In genomic region chr5:127063236-127063913, GRCh38 we compare ENCODE assay signal across 24 cellular contexts. TPM values are rescaled to one million over a fixed set of nuclear protein-coding genes. Genes with fewer than 3 reads are reported as not detected.
DNase-seq lines count a peak whose midpoint lies in the region; ATAC-seq, FAIRE-seq and TF ChIP-seq lines count a peak whose summit lies in the region.
"Had no signal": no experiment of that assay in that cellular context is flagged by ENCODE, and none has a peak within 500 bp of the region (broad histone marks: within the 10 kb centered on the region; RNA-seq: fewer than 3 reads in every experiment).

No MANE protein-coding gene starts in this region.

- no peak overlapping the region for H3K27ac Mint-ChIP-seq in T-cell
- H3K27ac Mint-ChIP-seq: CD14-positive monocyte; CD4-positive, alpha-beta memory T cell; CD4-positive, CD25-positive, alpha-beta regulatory T cell; CD8-positive, alpha-beta memory T cell had no signal

- H3K18ac ChIP-seq in mesendoderm (ENCODE audit: low read length) = no peak overlapping the region

- H3K27me3 ChIP-seq in HepG2 (ENCODE audit: control insufficient read depth in 1 of 2, insufficient read depth in 2 of 2, low read length in 2 of 2) (no peaks in the 10 kb centered on the region), right lobe of liver (no peaks in the 10 kb centered on the region), K562 (ENCODE audit: control insufficient read depth in 2 of 2, insufficient read depth in 2 of 2, low read length in 2 of 2) (no peaks in the 10 kb centered on the region), mesendoderm (ENCODE audit: insufficient read depth, low read length, poor library complexity) (no peaks in the 10 kb centered on the region)
- H3K27me3 ChIP-seq: BE2C, BLaER1 had no signal

- H2AFZ ChIP-seq in HepG2 (ENCODE audit: low read length) (no peak overlapping the region), K562 (ENCODE audit: low read depth, low read length) (no peak overlapping the region)

- H3K79me1 ChIP-seq in mesendoderm (ENCODE audit: low read length) = no peaks in the 10 kb centered on the region

- H3K4ac ChIP-seq in mesendoderm (ENCODE audit: low read depth, low read length) = no peak overlapping the region

- 55% methylated on average over 2 of the region's 2 CpGs for WGBS in HepG2 (ENCODE audit: low lambda C conversion rate)
- WGBS in right lobe of liver (ENCODE audit: insufficient coverage, low coverage, low lambda C conversion rate, missing lambda C conversion rate) = 72% methylated on average over 2 of the region's 2 CpGs
- 4% methylated on average over 2 of the region's 2 CpGs for WGBS in K562 (ENCODE audit: insufficient coverage, low coverage, missing lambda C conversion rate)
- no CpG with 5 or more reads among the region's 2 CpGs for WGBS in mesendoderm (ENCODE audit: extremely low coverage, insufficient coverage, low lambda C conversion rate)

- no peaks in the 10 kb centered on the region for H3K27me3 Mint-ChIP-seq in T-cell
- H3K27me3 Mint-ChIP-seq: CD4-positive, alpha-beta memory T cell; CD4-positive, CD25-positive, alpha-beta regulatory T cell; CD8-positive, alpha-beta memory T cell had no signal

- intact Hi-C loops in HepG2 (cut with micrococcal nuclease; ENCODE audit: unreplicated experiment) = no loop called here
- intact Hi-C loops in right lobe of liver (cut with DNase I) = no loop called here
- intact Hi-C loops in K562 (cut with micrococcal nuclease) = no loop called here

- no peak overlapping the region for H4K5ac ChIP-seq in mesendoderm (ENCODE audit: low read length)

- TF ChIP-seq EP300 in HepG2 (IDR thresholded peaks at IDR 0.05; ENCODE audit: low read depth in 2 of 2, low read length in 2 of 2) (no peak), HepG2 (CRISPR knock-in tag; IDR thresholded peaks at IDR 0.05; ENCODE audit: borderline replicate concordance) (no peak), K562 (IDR thresholded peaks at IDR 0.05; ENCODE audit: low read length) (no peak)

- POLR2A ChIA-PET in HepG2 (lab: Yijun Ruan, JAX) (interaction anchor here (1.8 kb wide), 1 partner anchor 9 kb away, joined by 9 read pairs; the partner anchor contains the start of gene C5orf63), K562 (lab: Yijun Ruan, JAX) (interaction anchor here (1.3 kb wide), 1 partner anchor 22 kb away, joined by 3 read pairs; no protein-coding TSS in a partner anchor), T-cell (lab: Charles Lee) (no interaction called here)

- ATAC-seq in HepG2 = no peak
- ATAC-seq in right lobe of liver = no peak
- ATAC-seq in K562 = no peak
- ATAC-seq in T-cell (replicated peaks in 1 of 4) = no peak
- ATAC-seq in HG03439 (IDR thresholded peaks at IDR 0.05; ENCODE audit: unreplicated experiment) = no peak

- H3K79me2 ChIP-seq in HepG2 (ENCODE audit: insufficient read depth, low read length) (no peaks in the 10 kb centered on the region), K562 (ENCODE audit: control insufficient read depth, insufficient read depth, low read length) (no peaks in the 10 kb centered on the region), mesendoderm (ENCODE audit: control insufficient read depth, insufficient read depth, low read length) (no peaks in the 10 kb centered on the region)

- H4K8ac ChIP-seq in mesendoderm (ENCODE audit: low read depth, low read length) = no peak overlapping the region

- CTCF ChIA-PET in HepG2 (lab: Yijun Ruan, JAX; ENCODE audit: low intra/inter-chr PET ratio, low total read pairs) = no interaction called here
- CTCF ChIA-PET in K562 (lab: Yijun Ruan, JAX; ENCODE audit: low intra/inter-chr PET ratio) = no interaction called here
- CTCF ChIA-PET in T-cell (lab: Charles Lee) = interaction anchor here (0.5 to 1.4 kb wide), 3 partner anchors 9 to 404 kb away, joined by 3 to 9 read pairs (median 5); partner anchors contain the start of gene C5orf63 (in 1 of the 2)

- no peaks in the 10 kb centered on the region for H3K9me3 Mint-ChIP-seq in T-cell
- H3K9me3 Mint-ChIP-seq: CD14-positive monocyte; CD4-positive, CD25-positive, alpha-beta regulatory T cell; CD8-positive, alpha-beta memory T cell had no signal

- H3K4me2 ChIP-seq in HepG2 (ENCODE audit: low read depth, low read length) (no peak overlapping the region), K562 (ENCODE audit: insufficient read depth, low read length) (no peak overlapping the region), mesendoderm (ENCODE audit: low read length) (no peak overlapping the region)
- H3K4me2 ChIP-seq: BLaER1 had no signal

- TF ChIP-seq RAD21 in HepG2 (CRISPR knock-in tag; IDR thresholded peaks at IDR 0.05) (no peak), K562 (CRISPR knock-in tag; conservative IDR thresholded peaks at IDR 0.05 in 1 of 2, IDR thresholded peaks at IDR 0.05 in 1 of 2) (no peak)

- H3K4me1 ChIP-seq in HepG2 (ENCODE audit: insufficient read depth, low read length) = no peaks in the 10 kb centered on the region
- no peaks in the 10 kb centered on the region for H3K4me1 ChIP-seq in right lobe of liver
- H3K4me1 ChIP-seq in K562 (replicated peaks in 1 of 2; ENCODE audit: control insufficient read depth in 2 of 2, insufficient read depth in 2 of 2, low read length in 2 of 2) = no peaks in the 10 kb centered on the region; a peak in 1 of 5 replicates
- H3K4me1 ChIP-seq in mesendoderm (ENCODE audit: control insufficient read depth, low read depth, low read length) = no peaks in the 10 kb centered on the region
- H3K4me1 ChIP-seq: BE2C had no signal

- DNase-seq in HepG2 (ENCODE audit: low spot score) = no peak
- DNase-seq in right lobe of liver = no peak
- DNase-seq in K562 (ENCODE audit: extremely low read depth in 1 of 4, low spot score in 3 of 4) = no peak
- DNase-seq in mesendoderm = no peak
- peak; percentile 65 for DNase-seq in retina
- DNase-seq in T-cell = no peak
- no peak for DNase-seq in hippocampal formation (lab: John Stamatoyannopoulos, UW)
- DNase-seq: ACHN; BE2C; CD4-positive, alpha-beta memory T cell; CD4-positive, CD25-positive, alpha-beta regulatory T cell; CD8-positive, alpha-beta memory T cell; COR-L47; DMS 273 treated with DMSO at 0.1 percent for 48 hours; DMS153; DMS53; DMS79 treated with DMSO at 0.1 percent for 48 hours; GF-D8 had no signal

- BruUV-seq in HepG2 (replicated peaks; lab: Mats Ljungman, UMichigan) (no TSS peak), K562 (replicated peaks; lab: Mats Ljungman, UMichigan) (no TSS peak)

- H3K9ac ChIP-seq in HepG2 (ENCODE audit: insufficient read depth, low read depth, low read length) (no peak overlapping the region), K562 (ENCODE audit: insufficient read depth in 1 of 2, low read depth in 2 of 2, low read length in 2 of 2) (no peak overlapping the region), mesendoderm (ENCODE audit: low read length) (no peak overlapping the region)
- H3K9ac ChIP-seq: BLaER1 had no signal

- no peak overlapping the region for H2AK5ac ChIP-seq in mesendoderm (ENCODE audit: low read length)

- no peak overlapping the region for H3K27ac ChIP-seq in HepG2 (ENCODE audit: extremely low read length, insufficient read depth, low read length)
- no peak overlapping the region for H3K27ac ChIP-seq in right lobe of liver
- H3K27ac ChIP-seq in K562 (ENCODE audit: extremely low read depth, low read depth, low read length) = no peak overlapping the region
- H3K27ac ChIP-seq in mesendoderm (ENCODE audit: low read depth, low read length) = no peak overlapping the region
- H3K27ac ChIP-seq: 22Rv1, BLaER1 had no signal

- peak overlapping the region; percentile 19 for H2BK15ac ChIP-seq in mesendoderm (replicated peaks; ENCODE audit: low read depth)

- in situ Hi-C loops in HepG2 (cut with HindIII; ENCODE audit: extremely low pct_ligation_motif_present, low pct_unique_long_range_greater_than_20kb) (no loop called here), K562 (cut with MboI) (no loop called here)

- H3K56ac ChIP-seq in mesendoderm (ENCODE audit: low read length) = no peak overlapping the region

- peaks cover 15% of the 10 kb centered on the region for H3K36me3 Mint-ChIP-seq in T-cell
- H3K36me3 Mint-ChIP-seq: CD14-positive monocyte had no signal

- H3K4me3 ChIP-seq in HepG2 (replicated peaks in 1 of 3; ENCODE audit: insufficient read depth in 1 of 3, low read depth in 2 of 3, low read length in 3 of 3) (no peak overlapping the region), right lobe of liver (no peak overlapping the region), K562 (no peak overlapping the region), mesendoderm (ENCODE audit: low read length) (no peak overlapping the region)
- H3K4me3 ChIP-seq: BLaER1 had no signal

- H3K36me3 ChIP-seq in HepG2 (replicated peaks in 1 of 2; ENCODE audit: control insufficient read depth in 1 of 2, insufficient read depth in 2 of 2, low read length in 2 of 2) = no peaks in the 10 kb centered on the region
- no peaks in the 10 kb centered on the region for H3K36me3 ChIP-seq in right lobe of liver
- H3K36me3 ChIP-seq in K562 (ENCODE audit: control insufficient read depth, insufficient read depth, low read length) = no peaks in the 10 kb centered on the region
- no peaks in the 10 kb centered on the region for H3K36me3 ChIP-seq in mesendoderm (ENCODE audit: control insufficient read depth, insufficient read depth, low read length)
- H3K36me3 ChIP-seq: BE2C, BLaER1 had no signal

- FAIRE-seq in HepG2 (lab: Jason Lieb, UNC) (no peak), K562 (lab: Jason Lieb, UNC) (no peak)
- FAIRE-seq: G401.6, GM19239 had no signal

- TF ChIP-seq POLR2A in HepG2 (IDR thresholded peaks at IDR 0.05; ENCODE audit: insufficient read depth in 1 of 2, low read depth in 2 of 2, low read length in 2 of 2) (no peak), right lobe of liver (IDR thresholded peaks at IDR 0.05) (no peak), K562 (conservative IDR thresholded peaks at IDR 0.05) (no peak)

- no peak overlapping the region for H2BK120ac ChIP-seq in mesendoderm (ENCODE audit: low read depth, low read length)

- H3K9me3 ChIP-seq in HepG2 (ENCODE audit: low read length) = no peaks in the 10 kb centered on the region
- H3K9me3 ChIP-seq in right lobe of liver = no peaks in the 10 kb centered on the region
- no peaks in the 10 kb centered on the region for H3K9me3 ChIP-seq in K562 (replicated peaks; ENCODE audit: control insufficient read depth, insufficient read depth, low read depth, low read length)
- H3K9me3 ChIP-seq: BE2C, BLaER1 had no signal

- H3K23ac ChIP-seq in mesendoderm (ENCODE audit: low read length) = no peak overlapping the region

- no peaks in the 10 kb centered on the region for H4K20me1 ChIP-seq in HepG2 (ENCODE audit: insufficient read depth, low read length)
- no peaks in the 10 kb centered on the region for H4K20me1 ChIP-seq in K562 (replicated peaks; ENCODE audit: control insufficient read depth, insufficient read depth, low read length)
- H4K20me1 ChIP-seq: BLaER1 had no signal

- no peak for TF ChIP-seq CTCF in HepG2 (CRISPR knock-in tag; IDR thresholded peaks at IDR 0.05)
- no peak for TF ChIP-seq CTCF in right lobe of liver (IDR thresholded peaks at IDR 0.05)
- no peak for TF ChIP-seq CTCF in K562 (IDR thresholded peaks at IDR 0.05 in 2 of 3, conservative IDR thresholded peaks at IDR 0.05 in 1 of 3; ENCODE audit: insufficient read depth in 2 of 3, low read depth in 1 of 3, low read length in 3 of 3)

- no peak overlapping the region for H3K4me3 Mint-ChIP-seq in T-cell
- H3K4me3 Mint-ChIP-seq: CD14-positive monocyte; CD4-positive, alpha-beta memory T cell; CD4-positive, CD25-positive, alpha-beta regulatory T cell; CD8-positive, alpha-beta memory T cell had no signal

- no peak overlapping the region for H2BK5ac ChIP-seq in mesendoderm (ENCODE audit: low read length)

- peaks cover 6 to 11% (median 9%) of the 10 kb centered on the region in 3 donors for H3K4me1 Mint-ChIP-seq in T-cell

- no peaks in the 10 kb centered on the region for H3K9me1 ChIP-seq in K562 (ENCODE audit: control insufficient read depth, insufficient read depth, low read length)

RNA-seq across cellular contexts. Expression of gene C5orf63, which starts 9.9 kb away (rescaled TPM):
- total RNA-seq in HepG2 (2016; rRNA removed; fragmentation: Illumina TruSeq; extraction: Trizol) (8.8 and 9.1 TPM in 2 replicates), right lobe of liver (1 to 10 TPM; 1.9 to 6.2 (median 3.7) TPM), K562 (2014; rRNA removed) (1.8 and 3.4 TPM in 2 replicates), K562 (2014; rRNA removed; fragmentation: Illumina TruSeq; extraction: Trizol) (6.2 and 7.5 TPM in 2 replicates), K562 (2015; rRNA removed; fragmentation: Illumina TruSeq; extraction: Trizol) (4.0 and 4.2 TPM in 2 replicates), K562 (2021) (5.5 and 6.6 TPM in 2 replicates), T-cell (10 to 100 TPM in 4 of 5 donors, 1 to 10 TPM in 1; 7.4 to 13.5 (median 11.5) TPM)
- 1.5 and 2.9 TPM in 2 replicates for total RNA-seq in HepG2 (2016; cell fraction: cytosol; rRNA removed; fragmentation: Illumina TruSeq; extraction: Trizol; ENCODE audit: low read depth)
- 10.5 and 11.2 TPM in 2 replicates for total RNA-seq in HepG2 (2016; cell fraction: insoluble cytoplasmic fraction; rRNA removed; fragmentation: Illumina TruSeq; extraction: Trizol)
- total RNA-seq in HepG2 (2016; cell fraction: membrane; rRNA removed; fragmentation: Illumina TruSeq; extraction: Trizol) = 3.2 and 3.3 TPM in 2 replicates
- total RNA-seq in HepG2 (2016; cell fraction: nucleus; rRNA removed; fragmentation: Illumina TruSeq; extraction: Trizol) = 13.7 and 20.9 TPM in 2 replicates
- polyA plus RNA-seq in HepG2 (2011; rRNA removed) (7.5 and 7.9 TPM in 2 replicates), K562 (2011; rRNA removed) (8.8 and 11.0 TPM in 2 replicates), K562 (2014; fragmentation: Illumina TruSeq; extraction: Trizol) (6.2 and 7.4 TPM in 2 replicates), K562 (2014; fragmentation: Nextera tagmentation; extraction: Ambion mirVana) (10 to 100 TPM; 21.4 to 24.6 TPM), K562 (2014; rRNA removed) (4.3 and 5.1 TPM in 2 replicates)
- polyA plus RNA-seq in HepG2 (2011; cell fraction: cytosol; rRNA removed) = 2.6 and 4.3 TPM in 2 replicates
- 11.9 and 18.3 TPM in 2 replicates for polyA plus RNA-seq in HepG2 (2011; cell fraction: nucleus; rRNA removed)
- 7.6 and 7.9 TPM in 2 replicates for polyA plus RNA-seq in HepG2 (2012)
- 3.0 and 3.2 TPM in 2 replicates for polyA plus RNA-seq in HepG2 (2016; cell fraction: cytosol; fragmentation: Illumina TruSeq; extraction: Trizol; ENCODE audit: low read depth)
- polyA plus RNA-seq in HepG2 (2016; cell fraction: insoluble cytoplasmic fraction; fragmentation: Illumina TruSeq; extraction: Trizol; ENCODE audit: low read depth) = 7.0 and 12.1 TPM in 2 replicates
- 2.3 and 2.4 TPM in 2 replicates for polyA plus RNA-seq in HepG2 (2016; cell fraction: membrane; fragmentation: Illumina TruSeq; extraction: Trizol; ENCODE audit: low read depth)
- polyA plus RNA-seq in HepG2 (2016; cell fraction: nucleus; fragmentation: Illumina TruSeq; extraction: Trizol; ENCODE audit: insufficient read depth, low read depth) = 14.0 TPM in 2 replicates
- polyA minus RNA-seq in HepG2 (2011; rRNA and poly(A)+ RNA removed; ENCODE audit: low replicate concordance) = 8.7 TPM in 1 of 2 replicates, not detected in the other
- 1.4 and 2.1 TPM in 2 replicates for polyA minus RNA-seq in HepG2 (2011; cell fraction: cytosol; rRNA and poly(A)+ RNA removed)
- polyA minus RNA-seq in HepG2 (2011; cell fraction: nucleus; rRNA and poly(A)+ RNA removed) = 25.5 and 36.3 TPM in 2 replicates
- 8.1 and 23.6 TPM in 2 replicates for total RNA-seq in K562 (2011; cell fraction: chromatin; rRNA removed; ENCODE audit: low replicate concordance)
- 2.0 and 3.8 TPM in 2 replicates for total RNA-seq in K562 (2011; cell fraction: nucleolus; rRNA removed)
- 8.4 and 24.0 TPM in 2 replicates for total RNA-seq in K562 (2011; cell fraction: nucleoplasm; rRNA removed)
- polyA plus RNA-seq in K562 (2011; cell fraction: cytosol; rRNA removed) = 3.5 TPM in 2 replicates
- polyA plus RNA-seq in K562 (2011; cell fraction: nucleus; rRNA removed) = 15.5 and 17.0 TPM in 2 replicates
- polyA plus RNA-seq in K562 (2012) = 6.2 and 10.2 TPM in 2 replicates
- polyA minus RNA-seq in K562 (2011; rRNA and poly(A)+ RNA removed) = 6.1 and 7.3 TPM in 2 replicates
- 0.76 and 1.6 TPM in 2 replicates for polyA minus RNA-seq in K562 (2011; cell fraction: cytosol; rRNA and poly(A)+ RNA removed)
- polyA minus RNA-seq in K562 (2011; cell fraction: nucleus; rRNA and poly(A)+ RNA removed) = 6.6 and 10.2 TPM in 2 replicates
- 0.72 TPM for polyA plus RNA-seq in mesendoderm (2013, experiment 1 of 2)
- polyA plus RNA-seq in mesendoderm (2013, experiment 2 of 2) = 0.49 TPM

RNA-seq across cellular contexts. Expression of gene MARCHF3, which starts 33.0 kb away (rescaled TPM):
- total RNA-seq in HepG2 (2016; rRNA removed; fragmentation: Illumina TruSeq; extraction: Trizol) (9.0 and 11.9 TPM in 2 replicates), right lobe of liver (1 to 10 TPM in 3 of 6 experiments, under 1 TPM in 3; 0.33 to 4.3 (median 0.77) TPM), K562 (2014; rRNA removed) (12.2 and 21.1 TPM in 2 replicates), K562 (2014; rRNA removed; fragmentation: Illumina TruSeq; extraction: Trizol) (19.9 and 20.2 TPM in 2 replicates), K562 (2015; rRNA removed; fragmentation: Illumina TruSeq; extraction: Trizol) (16.8 and 18.5 TPM in 2 replicates), K562 (2021) (23.5 TPM in 2 replicates), T-cell (1 to 10 TPM; 5.6 to 9.9 (median 7.6) TPM)
- 16.8 and 18.3 TPM in 2 replicates for total RNA-seq in HepG2 (2016; cell fraction: cytosol; rRNA removed; fragmentation: Illumina TruSeq; extraction: Trizol; ENCODE audit: low read depth)
- 10.2 and 12.7 TPM in 2 replicates for total RNA-seq in HepG2 (2016; cell fraction: insoluble cytoplasmic fraction; rRNA removed; fragmentation: Illumina TruSeq; extraction: Trizol)
- total RNA-seq in HepG2 (2016; cell fraction: membrane; rRNA removed; fragmentation: Illumina TruSeq; extraction: Trizol) = 20.1 and 23.6 TPM in 2 replicates
- 8.5 and 10.1 TPM in 2 replicates for total RNA-seq in HepG2 (2016; cell fraction: nucleus; rRNA removed; fragmentation: Illumina TruSeq; extraction: Trizol)
- polyA plus RNA-seq in HepG2 (2011; rRNA removed) (4.3 and 4.8 TPM in 2 replicates), K562 (2011; rRNA removed) (34.1 and 37.4 TPM in 2 replicates), K562 (2014; fragmentation: Illumina TruSeq; extraction: Trizol) (13.4 and 16.5 TPM in 2 replicates), K562 (2014; fragmentation: Nextera tagmentation; extraction: Ambion mirVana) (1 to 10 TPM; 5.6 to 7.6 TPM), K562 (2014; rRNA removed) (7.8 and 10.4 TPM in 2 replicates)
- 3.3 and 4.3 TPM in 2 replicates for polyA plus RNA-seq in HepG2 (2011; cell fraction: cytosol; rRNA removed)
- 2.8 and 3.5 TPM in 2 replicates for polyA plus RNA-seq in HepG2 (2011; cell fraction: nucleus; rRNA removed)
- 1.4 and 3.0 TPM in 2 replicates for polyA plus RNA-seq in HepG2 (2012)
- 10.2 and 16.4 TPM in 2 replicates for polyA plus RNA-seq in HepG2 (2016; cell fraction: cytosol; fragmentation: Illumina TruSeq; extraction: Trizol; ENCODE audit: low read depth)
- polyA plus RNA-seq in HepG2 (2016; cell fraction: insoluble cytoplasmic fraction; fragmentation: Illumina TruSeq; extraction: Trizol; ENCODE audit: low read depth) = 8.3 and 11.1 TPM in 2 replicates
- 17.2 and 19.6 TPM in 2 replicates for polyA plus RNA-seq in HepG2 (2016; cell fraction: membrane; fragmentation: Illumina TruSeq; extraction: Trizol; ENCODE audit: low read depth)
- 6.8 and 8.9 TPM in 2 replicates for polyA plus RNA-seq in HepG2 (2016; cell fraction: nucleus; fragmentation: Illumina TruSeq; extraction: Trizol; ENCODE audit: insufficient read depth, low read depth)
- 1.9 and 10.3 TPM in 2 replicates for polyA minus RNA-seq in HepG2 (2011; rRNA and poly(A)+ RNA removed; ENCODE audit: low replicate concordance)
- 1.4 and 3.9 TPM in 2 replicates for polyA minus RNA-seq in HepG2 (2011; cell fraction: cytosol; rRNA and poly(A)+ RNA removed)
- 4.5 and 7.2 TPM in 2 replicates for polyA minus RNA-seq in HepG2 (2011; cell fraction: nucleus; rRNA and poly(A)+ RNA removed)
- 71.0 and 71.2 TPM in 2 replicates for total RNA-seq in K562 (2011; cell fraction: chromatin; rRNA removed; ENCODE audit: low replicate concordance)
- total RNA-seq in K562 (2011; cell fraction: nucleolus; rRNA removed) = 72.9 and 84.2 TPM in 2 replicates
- 80.1 and 101 TPM in 2 replicates for total RNA-seq in K562 (2011; cell fraction: nucleoplasm; rRNA removed)
- 24.1 and 35.9 TPM in 2 replicates for polyA plus RNA-seq in K562 (2011; cell fraction: cytosol; rRNA removed)
- polyA plus RNA-seq in K562 (2011; cell fraction: nucleus; rRNA removed) = 39.3 and 39.4 TPM in 2 replicates
- 21.4 and 29.8 TPM in 2 replicates for polyA plus RNA-seq in K562 (2012)
- 43.9 and 60.4 TPM in 2 replicates for polyA minus RNA-seq in K562 (2011; rRNA and poly(A)+ RNA removed)
- 24.6 and 34.4 TPM in 2 replicates for polyA minus RNA-seq in K562 (2011; cell fraction: cytosol; rRNA and poly(A)+ RNA removed)
- 57.8 and 62.6 TPM in 2 replicates for polyA minus RNA-seq in K562 (2011; cell fraction: nucleus; rRNA and poly(A)+ RNA removed)
- polyA plus RNA-seq in mesendoderm (2013, experiment 1 of 2) = 5.2 TPM
- polyA plus RNA-seq in mesendoderm (2013, experiment 2 of 2) = 4.5 TPM

Comparison
In these comparisons a context has a peak if more than half of its experiments do, and no peak if none do; other contexts are left out.
1. CTCF ChIA-PET loops: an anchor here in T-cell (0.5 to 1.4 kb wide); none called in HepG2 and K562.
2. POLR2A ChIA-PET loops: an anchor here in HepG2 (1.8 kb wide) and K562 (1.3 kb wide); none called in T-cell.
3. Of the 241 proteins assayed by ChIP-seq in both HepG2 and K562: peak only in HepG2: none; only in K562: MAFG; in both: MAFF; in neither: 238; mixed calls (peak in some experiments, not most) for 1.